9 cellular contexts compared by ENCODE assay signal in the genomic region with DNA sequence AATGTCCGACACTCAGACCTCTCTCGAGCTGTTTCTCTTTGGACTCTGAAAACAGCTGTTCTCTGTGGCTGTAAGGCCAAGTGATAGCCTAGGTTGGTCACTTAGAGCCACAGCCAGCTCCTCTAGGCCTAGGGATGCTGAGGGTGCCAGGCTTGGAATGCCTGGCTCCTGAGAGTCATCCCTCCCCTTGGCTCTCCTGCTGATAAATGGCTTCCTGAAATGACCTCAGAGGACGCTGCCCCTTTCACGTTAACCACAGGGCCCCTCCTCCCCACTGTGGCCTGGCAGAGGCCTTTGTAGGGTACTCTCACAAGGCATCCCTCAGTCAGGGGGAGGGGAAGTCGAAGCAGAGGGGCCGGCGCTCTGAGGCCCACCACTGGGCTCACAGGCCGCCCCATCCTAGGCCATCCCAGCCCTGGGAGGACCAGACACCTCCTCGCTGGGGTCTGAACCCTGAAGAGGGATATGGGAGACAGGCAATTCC. TPM values are rescaled to one million over a fixed set of nuclear protein-coding genes. Genes with fewer than 3 reads are reported as not detected.
DNase-seq lines count a peak whose midpoint lies in the region; ATAC-seq and TF ChIP-seq lines count a peak whose summit lies in the region.
"Had no signal": no experiment of that assay in that cellular context is flagged by ENCODE, and none has a peak within 500 bp of the region (broad histone marks: within the 10 kb centered on the region; RNA-seq: fewer than 3 reads in every experiment).

No MANE protein-coding gene starts in this region.

- DNase-seq in NCI-H69 (lab: John Stamatoyannopoulos, UW) (peak; percentile 51), colonic mucosa (no peak), myocyte (ENCODE audit: low read depth) (peak; percentile 97), ureter (ENCODE audit: low spot score) (peak; percentile 39)
- DNase-seq: MM.1S; stimulated activated naive CD4-positive, alpha-beta T cell treated with Interleukin-2 at 50 U/mL for 16 hours had no signal

- no peaks in the 10 kb centered on the region for H3K9me3 ChIP-seq in colonic mucosa

- H3K9ac ChIP-seq in colonic mucosa (ENCODE audit: low read depth in 2 of 2, low read length in 2 of 2), result no peak overlapping the region

- H3K36me3 ChIP-seq in colonic mucosa, result peaks cover 14% of the 10 kb centered on the region

- H3K4me3 ChIP-seq in colonic mucosa, result no peak overlapping the region

- TF ChIP-seq CTCF in colonic mucosa (IDR thresholded peaks at IDR 0.05), result no peak

- no peak for ATAC-seq in GM21576 (IDR thresholded peaks at IDR 0.05; ENCODE audit: unreplicated experiment)
- no peak for ATAC-seq in HG02884 (IDR thresholded peaks at IDR 0.05; ENCODE audit: unreplicated experiment)
- no peak for ATAC-seq in GM18498 (IDR thresholded peaks at IDR 0.05; ENCODE audit: unreplicated experiment)

- H3K27me3 ChIP-seq in colonic mucosa, result no peaks in the 10 kb centered on the region

- peak overlapping the region; percentile 17 for H3K27ac ChIP-seq in colonic mucosa

- H3K4me1 ChIP-seq in colonic mucosa, result no peaks in the 10 kb centered on the region

- intact Hi-C loops in colonic mucosa (cut with DNase I), result no loop called here

RNA-seq across cellular contexts. Expression of a gene that starts 51.0 kb away (rescaled TPM):
- total RNA-seq in colonic mucosa, result 10 to 100 TPM; 29.4 to 47.7 TPM
- 62.0 and 78.2 TPM in 2 replicates for total RNA-seq in myocyte
- 43.8 TPM for polyA plus RNA-seq in myocyte (2012)
- total RNA-seq in ureter, result 32.8 TPM
